1 cellular context compared by ENCODE assay signal in genomic region chr3:123066896-123067688, GRCh38.
TF ChIP-seq lines count a peak whose summit lies in the region.

TSS of gene PDIA5 (plus strand) at chr3:123067025. CDS start at chr3:123067165, 140 bp downstream.

TF ChIP-seq in K562, 482 proteins besides CTCF, POLR2A, EP300 and RAD21 (continued from another document and continues in another):
- no peak for TF ChIP-seq RAD51 (IDR thresholded peaks at IDR 0.05; ENCODE audit: borderline replicate concordance, low read depth)
- TF ChIP-seq U2AF1 (optimal IDR thresholded peaks at IDR 0.05; ENCODE audit: low read depth, low read length): no peak
- no peak for TF ChIP-seq TEAD1 (CRISPR knock-in tag; IDR thresholded peaks at IDR 0.05)
- TF ChIP-seq, protein P1, sequence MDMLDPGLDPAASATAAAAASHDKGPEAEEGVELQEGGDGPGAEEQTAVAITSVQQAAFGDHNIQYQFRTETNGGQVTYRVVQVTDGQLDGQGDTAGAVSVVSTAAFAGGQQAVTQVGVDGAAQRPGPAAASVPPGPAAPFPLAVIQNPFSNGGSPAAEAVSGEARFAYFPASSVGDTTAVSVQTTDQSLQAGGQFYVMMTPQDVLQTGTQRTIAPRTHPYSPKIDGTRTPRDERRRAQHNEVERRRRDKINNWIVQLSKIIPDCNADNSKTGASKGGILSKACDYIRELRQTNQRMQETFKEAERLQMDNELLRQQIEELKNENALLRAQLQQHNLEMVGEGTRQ (CRISPR knock-in tag; IDR thresholded peaks at IDR 0.05): peak; percentile 71
- TF ChIP-seq NFRKB (IDR thresholded peaks at IDR 0.05; ENCODE audit: low read depth): no peak
- no peak for TF ChIP-seq BMI1 (IDR thresholded peaks at IDR 0.05; ENCODE audit: low read length)
- TF ChIP-seq, protein P2, sequence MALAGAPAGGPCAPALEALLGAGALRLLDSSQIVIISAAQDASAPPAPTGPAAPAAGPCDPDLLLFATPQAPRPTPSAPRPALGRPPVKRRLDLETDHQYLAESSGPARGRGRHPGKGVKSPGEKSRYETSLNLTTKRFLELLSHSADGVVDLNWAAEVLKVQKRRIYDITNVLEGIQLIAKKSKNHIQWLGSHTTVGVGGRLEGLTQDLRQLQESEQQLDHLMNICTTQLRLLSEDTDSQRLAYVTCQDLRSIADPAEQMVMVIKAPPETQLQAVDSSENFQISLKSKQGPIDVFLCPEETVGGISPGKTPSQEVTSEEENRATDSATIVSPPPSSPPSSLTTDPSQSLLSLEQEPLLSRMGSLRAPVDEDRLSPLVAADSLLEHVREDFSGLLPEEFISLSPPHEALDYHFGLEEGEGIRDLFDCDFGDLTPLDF (CRISPR knock-in tag; IDR thresholded peaks at IDR 0.05): no peak
- no peak for TF ChIP-seq REST (CRISPR knock-in tag; IDR thresholded peaks at IDR 0.05; ENCODE audit: low read depth)
- TF ChIP-seq BRCA1 (IDR thresholded peaks at IDR 0.05): no peak
- no peak for TF ChIP-seq BRCA1 (CRISPR knock-in tag; IDR thresholded peaks at IDR 0.05)
- peak; percentile 36 to 69 for TF ChIP-seq MAZ (CRISPR knock-in tag; conservative IDR thresholded peaks at IDR 0.05 in 1 of 2, IDR thresholded peaks at IDR 0.05 in 1 of 2)
- no peak for TF ChIP-seq POU5F1 (IDR thresholded peaks at IDR 0.05; ENCODE audit: borderline replicate concordance, low read depth, low read length, partially characterized antibody)
- peak; percentile 69; the same call in 1 of the 2 replicates for TF ChIP-seq RNF2 (IDR thresholded peaks at IDR 0.05)
- TF ChIP-seq ZNF408 (CRISPR knock-in tag; IDR thresholded peaks at IDR 0.05; ENCODE audit: low read depth): no peak
- TF ChIP-seq HDAC1 (IDR thresholded peaks at IDR 0.05): peak in 1 of 2 experiments; percentile 81; a peak in 2 of 4 replicates
- no peak for TF ChIP-seq GATAD2A (IDR thresholded peaks at IDR 0.05)
- TF ChIP-seq TRIM24 (IDR thresholded peaks at IDR 0.05): no peak
- no peak for TF ChIP-seq SRSF3 (IDR thresholded peaks at IDR 0.05; ENCODE audit: insufficient read depth, low read length)
- no peak for TF ChIP-seq MIER1 (IDR thresholded peaks at IDR 0.05; ENCODE audit: low read depth)
- TF ChIP-seq FOXA3 (CRISPR knock-in tag; conservative IDR thresholded peaks at IDR 0.05 in 1 of 2, IDR thresholded peaks at IDR 0.05 in 1 of 2): no peak
- no peak for TF ChIP-seq NFIX (CRISPR knock-in tag; IDR thresholded peaks at IDR 0.05; ENCODE audit: low read depth)
- TF ChIP-seq TCF7 (IDR thresholded peaks at IDR 0.05; ENCODE audit: borderline replicate concordance): no peak
- no peak for TF ChIP-seq ZNF316 (IDR thresholded peaks at IDR 0.05)
- no peak for TF ChIP-seq CBFA2T2 (conservative IDR thresholded peaks at IDR 0.05)
- TF ChIP-seq MTA1 (IDR thresholded peaks at IDR 0.05; ENCODE audit: borderline replicate concordance): no peak
- TF ChIP-seq ZBTB1 (CRISPR knock-in tag; IDR thresholded peaks at IDR 0.05; ENCODE audit: borderline replicate concordance, low read depth): no peak
- TF ChIP-seq ZNF780A (CRISPR knock-in tag; IDR thresholded peaks at IDR 0.05): no peak
- TF ChIP-seq, protein P3, sequence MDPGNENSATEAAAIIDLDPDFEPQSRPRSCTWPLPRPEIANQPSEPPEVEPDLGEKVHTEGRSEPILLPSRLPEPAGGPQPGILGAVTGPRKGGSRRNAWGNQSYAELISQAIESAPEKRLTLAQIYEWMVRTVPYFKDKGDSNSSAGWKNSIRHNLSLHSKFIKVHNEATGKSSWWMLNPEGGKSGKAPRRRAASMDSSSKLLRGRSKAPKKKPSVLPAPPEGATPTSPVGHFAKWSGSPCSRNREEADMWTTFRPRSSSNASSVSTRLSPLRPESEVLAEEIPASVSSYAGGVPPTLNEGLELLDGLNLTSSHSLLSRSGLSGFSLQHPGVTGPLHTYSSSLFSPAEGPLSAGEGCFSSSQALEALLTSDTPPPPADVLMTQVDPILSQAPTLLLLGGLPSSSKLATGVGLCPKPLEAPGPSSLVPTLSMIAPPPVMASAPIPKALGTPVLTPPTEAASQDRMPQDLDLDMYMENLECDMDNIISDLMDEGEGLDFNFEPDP (CRISPR knock-in tag; IDR thresholded peaks at IDR 0.05): no peak
- peak; percentile 79 for TF ChIP-seq CXXC5 (CRISPR knock-in tag; IDR thresholded peaks at IDR 0.05)
- TF ChIP-seq TFAP4 (CRISPR knock-in tag; IDR thresholded peaks at IDR 0.05; ENCODE audit: borderline replicate concordance): peak; percentile 99
- no peak for TF ChIP-seq TAF7 (tag; IDR thresholded peaks at IDR 0.05)
- TF ChIP-seq, protein P4, sequence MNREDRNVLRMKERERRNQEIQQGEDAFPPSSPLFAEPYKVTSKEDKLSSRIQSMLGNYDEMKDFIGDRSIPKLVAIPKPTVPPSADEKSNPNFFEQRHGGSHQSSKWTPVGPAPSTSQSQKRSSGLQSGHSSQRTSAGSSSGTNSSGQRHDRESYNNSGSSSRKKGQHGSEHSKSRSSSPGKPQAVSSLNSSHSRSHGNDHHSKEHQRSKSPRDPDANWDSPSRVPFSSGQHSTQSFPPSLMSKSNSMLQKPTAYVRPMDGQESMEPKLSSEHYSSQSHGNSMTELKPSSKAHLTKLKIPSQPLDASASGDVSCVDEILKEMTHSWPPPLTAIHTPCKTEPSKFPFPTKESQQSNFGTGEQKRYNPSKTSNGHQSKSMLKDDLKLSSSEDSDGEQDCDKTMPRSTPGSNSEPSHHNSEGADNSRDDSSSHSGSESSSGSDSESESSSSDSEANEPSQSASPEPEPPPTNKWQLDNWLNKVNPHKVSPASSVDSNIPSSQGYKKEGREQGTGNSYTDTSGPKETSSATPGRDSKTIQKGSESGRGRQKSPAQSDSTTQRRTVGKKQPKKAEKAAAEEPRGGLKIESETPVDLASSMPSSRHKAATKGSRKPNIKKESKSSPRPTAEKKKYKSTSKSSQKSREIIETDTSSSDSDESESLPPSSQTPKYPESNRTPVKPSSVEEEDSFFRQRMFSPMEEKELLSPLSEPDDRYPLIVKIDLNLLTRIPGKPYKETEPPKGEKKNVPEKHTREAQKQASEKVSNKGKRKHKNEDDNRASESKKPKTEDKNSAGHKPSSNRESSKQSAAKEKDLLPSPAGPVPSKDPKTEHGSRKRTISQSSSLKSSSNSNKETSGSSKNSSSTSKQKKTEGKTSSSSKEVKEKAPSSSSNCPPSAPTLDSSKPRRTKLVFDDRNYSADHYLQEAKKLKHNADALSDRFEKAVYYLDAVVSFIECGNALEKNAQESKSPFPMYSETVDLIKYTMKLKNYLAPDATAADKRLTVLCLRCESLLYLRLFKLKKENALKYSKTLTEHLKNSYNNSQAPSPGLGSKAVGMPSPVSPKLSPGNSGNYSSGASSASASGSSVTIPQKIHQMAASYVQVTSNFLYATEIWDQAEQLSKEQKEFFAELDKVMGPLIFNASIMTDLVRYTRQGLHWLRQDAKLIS (CRISPR knock-in tag; IDR thresholded peaks at IDR 0.05): 0 out of 2 replicates have a peak, but pooled peaks have one; percentile 47
- no peak for TF ChIP-seq SMARCB1 (IDR thresholded peaks at IDR 0.05; ENCODE audit: insufficient read length, low read depth)
- TF ChIP-seq, protein P5, sequence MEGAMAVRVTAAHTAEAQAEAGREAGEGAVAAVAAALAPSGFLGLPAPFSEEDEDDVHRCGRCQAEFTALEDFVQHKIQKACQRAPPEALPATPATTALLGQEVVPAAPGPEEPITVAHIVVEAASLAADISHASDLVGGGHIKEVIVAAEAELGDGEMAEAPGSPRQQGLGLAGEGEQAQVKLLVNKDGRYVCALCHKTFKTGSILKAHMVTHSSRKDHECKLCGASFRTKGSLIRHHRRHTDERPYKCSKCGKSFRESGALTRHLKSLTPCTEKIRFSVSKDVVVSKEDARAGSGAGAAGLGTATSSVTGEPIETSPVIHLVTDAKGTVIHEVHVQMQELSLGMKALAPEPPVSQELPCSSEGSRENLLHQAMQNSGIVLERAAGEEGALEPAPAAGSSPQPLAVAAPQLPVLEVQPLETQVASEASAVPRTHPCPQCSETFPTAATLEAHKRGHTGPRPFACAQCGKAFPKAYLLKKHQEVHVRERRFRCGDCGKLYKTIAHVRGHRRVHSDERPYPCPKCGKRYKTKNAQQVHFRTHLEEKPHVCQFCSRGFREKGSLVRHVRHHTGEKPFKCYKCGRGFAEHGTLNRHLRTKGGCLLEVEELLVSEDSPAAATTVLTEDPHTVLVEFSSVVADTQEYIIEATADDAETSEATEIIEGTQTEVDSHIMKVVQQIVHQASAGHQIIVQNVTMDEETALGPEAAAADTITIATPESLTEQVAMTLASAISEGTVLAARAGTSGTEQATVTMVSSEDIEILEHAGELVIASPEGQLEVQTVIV (CRISPR knock-in tag; IDR thresholded peaks at IDR 0.05; ENCODE audit: borderline replicate concordance): no peak
- no peak for TF ChIP-seq EWSR1 (IDR thresholded peaks at IDR 0.05; ENCODE audit: borderline replicate concordance, low read depth, partially characterized antibody)
- TF ChIP-seq PCBP1 (IDR thresholded peaks at IDR 0.05; ENCODE audit: low read depth, low read length, poor library complexity, severe bottlenecking): no peak
- no peak for TF ChIP-seq NFYB (IDR thresholded peaks at IDR 0.05; ENCODE audit: extremely low read depth, insufficient read length)
- no peak for TF ChIP-seq NCOA4 (IDR thresholded peaks at IDR 0.05; ENCODE audit: partially characterized antibody)
- TF ChIP-seq ZNF75A (CRISPR knock-in tag; IDR thresholded peaks at IDR 0.05): no peak
- TF ChIP-seq TAF1 (IDR thresholded peaks at IDR 0.05; ENCODE audit: control insufficient read depth, extremely low read depth, insufficient read depth, low read length, severe bottlenecking): peak; percentile 34
- TF ChIP-seq KLF6 (CRISPR knock-in tag; IDR thresholded peaks at IDR 0.05; ENCODE audit: borderline replicate concordance): no peak
- no peak for TF ChIP-seq TAF15 (IDR thresholded peaks at IDR 0.05; ENCODE audit: low read depth, low read length)
- TF ChIP-seq ZNF436 (CRISPR knock-in tag; IDR thresholded peaks at IDR 0.05): no peak
- TF ChIP-seq, protein P6, sequence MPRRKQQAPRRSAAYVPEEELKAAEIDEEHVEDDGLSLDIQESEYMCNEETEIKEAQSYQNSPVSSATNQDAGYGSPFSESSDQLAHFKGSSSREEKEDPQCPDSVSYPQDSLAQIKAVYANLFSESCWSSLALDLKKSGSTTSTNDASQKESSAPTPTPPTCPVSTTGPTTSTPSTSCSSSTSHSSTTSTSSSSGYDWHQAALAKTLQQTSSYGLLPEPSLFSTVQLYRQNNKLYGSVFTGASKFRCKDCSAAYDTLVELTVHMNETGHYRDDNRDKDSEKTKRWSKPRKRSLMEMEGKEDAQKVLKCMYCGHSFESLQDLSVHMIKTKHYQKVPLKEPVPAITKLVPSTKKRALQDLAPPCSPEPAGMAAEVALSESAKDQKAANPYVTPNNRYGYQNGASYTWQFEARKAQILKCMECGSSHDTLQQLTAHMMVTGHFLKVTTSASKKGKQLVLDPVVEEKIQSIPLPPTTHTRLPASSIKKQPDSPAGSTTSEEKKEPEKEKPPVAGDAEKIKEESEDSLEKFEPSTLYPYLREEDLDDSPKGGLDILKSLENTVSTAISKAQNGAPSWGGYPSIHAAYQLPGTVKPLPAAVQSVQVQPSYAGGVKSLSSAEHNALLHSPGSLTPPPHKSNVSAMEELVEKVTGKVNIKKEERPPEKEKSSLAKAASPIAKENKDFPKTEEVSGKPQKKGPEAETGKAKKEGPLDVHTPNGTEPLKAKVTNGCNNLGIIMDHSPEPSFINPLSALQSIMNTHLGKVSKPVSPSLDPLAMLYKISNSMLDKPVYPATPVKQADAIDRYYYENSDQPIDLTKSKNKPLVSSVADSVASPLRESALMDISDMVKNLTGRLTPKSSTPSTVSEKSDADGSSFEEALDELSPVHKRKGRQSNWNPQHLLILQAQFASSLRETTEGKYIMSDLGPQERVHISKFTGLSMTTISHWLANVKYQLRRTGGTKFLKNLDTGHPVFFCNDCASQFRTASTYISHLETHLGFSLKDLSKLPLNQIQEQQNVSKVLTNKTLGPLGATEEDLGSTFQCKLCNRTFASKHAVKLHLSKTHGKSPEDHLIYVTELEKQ (CRISPR knock-in tag; IDR thresholded peaks at IDR 0.05): no peak
